Comparison of ENCODE assay signal across 9 cellular contexts in the genomic region with DNA sequence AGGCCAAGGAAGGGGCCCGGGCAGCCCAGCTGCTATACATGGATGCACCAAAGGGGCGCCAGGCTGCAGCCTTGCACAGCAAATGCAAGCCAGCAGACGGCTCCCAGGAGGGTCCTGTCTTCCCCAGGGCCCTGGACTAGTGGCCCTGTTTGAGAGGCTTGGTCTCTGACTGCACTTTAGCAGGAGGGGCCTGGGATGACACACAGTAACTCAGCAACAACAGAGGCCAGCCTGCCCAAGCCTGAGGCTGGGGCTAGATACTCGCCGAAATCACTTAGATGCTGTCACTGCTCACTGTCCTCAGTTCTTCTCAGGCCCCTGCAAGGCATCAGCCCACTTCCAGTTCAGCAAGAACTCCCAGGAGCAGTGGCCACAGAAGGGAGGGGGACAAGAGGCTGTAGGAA.
DNase-seq lines count a peak whose midpoint lies in the region; ATAC-seq and TF ChIP-seq lines count a peak whose summit lies in the region.
"Had no signal": no experiment of that assay in that cellular context is flagged by ENCODE, and none has a peak within 500 bp of the region (broad histone marks: within the 10 kb centered on the region; RNA-seq: fewer than 3 reads in every experiment).

No MANE protein-coding gene starts in this region.

- ATAC-seq in aorta (ENCODE audit: low FRiP score) (no peak), HG02571 (IDR thresholded peaks at IDR 0.05; ENCODE audit: unreplicated experiment) (no peak)

- H3K4me3 ChIP-seq in MG63 (no peak overlapping the region), choroid plexus epithelial cell (ENCODE audit: low read depth, low read length) (no peak overlapping the region), muscle layer of duodenum (ENCODE audit: low read depth in 1 of 2, low read length in 2 of 2) (no peak overlapping the region), foreskin fibroblast (ENCODE audit: low read depth in 1 of 2, low read length in 2 of 2) (no peak overlapping the region), aorta (ENCODE audit: low read length in 2 of 2) (no peak overlapping the region)

- no peaks in the 10 kb centered on the region for H3K9me3 ChIP-seq in MG63
- no peaks in the 10 kb centered on the region for H3K9me3 ChIP-seq in muscle layer of duodenum (ENCODE audit: control insufficient read depth in 1 of 2, low read length in 2 of 2)
- H3K9me3 ChIP-seq in aorta (ENCODE audit: control insufficient read depth, low read length) = no peaks in the 10 kb centered on the region

- H3K27ac ChIP-seq in muscle layer of duodenum (ENCODE audit: low read length) (peak overlapping the region; percentile 56), aorta (ENCODE audit: low read depth in 1 of 2, low read length in 2 of 2) (peak overlapping the region in 1 of 2 donors; percentile 52)

- DNase-seq in COLO668 (lab: John Stamatoyannopoulos, UW; ENCODE audit: unreplicated experiment) = peak; percentile 36
- peak; percentile 79 for DNase-seq in MG63
- DNase-seq in choroid plexus epithelial cell (ENCODE audit: low read depth) = no peak
- no peak for DNase-seq in effector CD4-positive, alpha-beta T cell
- DNase-seq in foreskin fibroblast = no peak
- DNase-seq in aorta = no peak
- DNase-seq: activated gamma-delta T cell treated with Interleukin-2 at 50 U/mL for 16 hours had no signal

- intact Hi-C loops in aorta (cut with DNase I) = loop anchor here (5.0 kb wide), 5 partner anchors 69 to 159 kb away; partner anchors contain the start of genes EFHC1 (in 1 of the 2) and TRAM2 (in 1 of the 2)

- WGBS in aorta, 2 donors = 52 to 55% methylated on average over 4 to 5 of the region's 5 CpGs

- H3K36me3 ChIP-seq in MG63 (peaks cover 96% of the 10 kb centered on the region), muscle layer of duodenum (ENCODE audit: control insufficient read depth in 1 of 2, insufficient read depth in 2 of 2, low read length in 2 of 2) (peaks cover 24 to 32% of the 10 kb centered on the region in 2 donors), aorta (ENCODE audit: control insufficient read depth in 1 of 2, insufficient read depth in 2 of 2, low read length in 1 of 2) (no peaks in the 10 kb centered on the region)

- H3K27me3 ChIP-seq in MG63 (no peaks in the 10 kb centered on the region), muscle layer of duodenum (ENCODE audit: low read depth, low read length) (no peaks in the 10 kb centered on the region), aorta (ENCODE audit: control insufficient read depth in 1 of 2, insufficient read depth in 2 of 2, low read length in 1 of 2) (no peaks in the 10 kb centered on the region)

- H3K4me1 ChIP-seq in muscle layer of duodenum (ENCODE audit: control insufficient read depth in 1 of 2, insufficient read depth in 2 of 2, low read length in 2 of 2) = peaks cover 7 to 51% of the 10 kb centered on the region in 2 donors
- peaks cover 1 to 6% of the 10 kb centered on the region in 2 donors for H3K4me1 ChIP-seq in aorta (ENCODE audit: control insufficient read depth in 1 of 2, insufficient read depth in 2 of 2, low read length in 2 of 2)

- peak; percentile 44 for TF ChIP-seq CTCF in choroid plexus epithelial cell (conservative IDR thresholded peaks at IDR 0.05; ENCODE audit: low read depth, low read length)
- TF ChIP-seq CTCF in foreskin fibroblast (IDR thresholded peaks at IDR 0.05; ENCODE audit: low read depth, low read length) = no peak

Comparison
In these comparisons a context has a peak if more than half of its experiments do, and no peak if none do; other contexts are left out.
1. DNase-seq: peak in COLO668 (single experiment) and MG63 (single experiment); none in choroid plexus epithelial cell (single experiment), effector CD4-positive, alpha-beta T cell (single experiment), foreskin fibroblast (0 of 2) and aorta (0 of 2).